Comparison of ENCODE assay signal across 12 cellular contexts in the genomic region with DNA sequence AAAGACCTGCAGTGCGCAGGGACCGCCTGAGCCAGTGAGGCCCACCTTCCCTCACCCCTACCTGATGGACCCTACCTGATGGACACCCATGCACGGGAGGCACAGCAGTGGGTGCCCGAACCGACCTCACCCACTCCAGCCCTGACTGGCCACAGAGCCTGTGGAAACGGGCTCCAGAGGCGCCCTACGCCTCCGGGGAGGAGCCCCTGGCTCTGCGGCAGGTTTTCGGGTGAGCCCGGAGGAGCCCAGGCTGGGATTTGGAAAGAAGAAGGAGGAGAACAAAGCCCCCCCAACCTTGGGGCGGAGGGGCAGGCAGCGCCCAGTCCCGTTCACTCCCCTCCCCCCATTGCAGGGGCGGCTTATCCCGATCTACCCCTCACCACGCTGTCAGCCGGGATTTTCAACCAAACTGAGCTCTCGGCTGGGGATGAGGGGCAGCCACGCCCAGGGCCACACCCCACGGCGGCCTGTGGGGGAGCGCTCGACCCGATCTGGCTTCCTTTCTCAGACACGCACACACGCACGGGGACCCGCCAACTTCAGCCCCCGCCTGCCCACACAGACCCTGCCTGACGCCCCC. TPM values are rescaled to one million over a fixed set of nuclear protein-coding genes. Genes with fewer than 3 reads are reported as not detected.
DNase-seq lines count a peak whose midpoint lies in the region; ATAC-seq and TF ChIP-seq lines count a peak whose summit lies in the region.
"Had no signal": no experiment of that assay in that cellular context is flagged by ENCODE, and none has a peak within 500 bp of the region (broad histone marks: within the 10 kb centered on the region; RNA-seq: fewer than 3 reads in every experiment).

No MANE protein-coding gene starts in this region.

- no peak for ATAC-seq in lower lobe of right lung

- H3K27me3 ChIP-seq in HUES64 (ENCODE audit: insufficient read depth, low read length), result peaks cover 35% of the 10 kb centered on the region
- H3K27me3 ChIP-seq in lower lobe of right lung (ENCODE audit: low read depth), result peaks cover 35% of the 10 kb centered on the region

- H3K36me3 Mint-ChIP-seq in nephron progenitor cell (ENCODE audit: low read depth), result no peaks in the 10 kb centered on the region

- no peaks in the 10 kb centered on the region for H3K36me3 ChIP-seq in HUES64 (ENCODE audit: insufficient read depth, low read length)
- H3K36me3 ChIP-seq in lower lobe of right lung, result no peaks in the 10 kb centered on the region
- H3K36me3 ChIP-seq: MG63 had no signal

- TF ChIP-seq CTCF in coronary artery (IDR thresholded peaks at IDR 0.05) (no peak), nephron progenitor cell (IDR thresholded peaks at IDR 0.05) (no peak), lower lobe of right lung (IDR thresholded peaks at IDR 0.05) (no peak)

- no peak overlapping the region for H3K27ac Mint-ChIP-seq in nephron progenitor cell

- H3K27ac ChIP-seq in HUES64 (ENCODE audit: low read depth, low read length) (no peak overlapping the region), coronary artery (peak overlapping the region in 1 of 2 donors; percentile 6), lower lobe of right lung (no peak overlapping the region)

- H3K4me1 ChIP-seq in HUES64 (ENCODE audit: insufficient read depth, low read length), result peaks cover 32% of the 10 kb centered on the region
- H3K4me1 ChIP-seq in lower lobe of right lung, result peaks cover 4% of the 10 kb centered on the region

- H3K4me1 Mint-ChIP-seq in nephron progenitor cell, result peaks cover 41% of the 10 kb centered on the region

- no peaks in the 10 kb centered on the region for H3K9me3 ChIP-seq in HUES64 (ENCODE audit: insufficient read depth, low read depth, low read length)
- no peaks in the 10 kb centered on the region for H3K9me3 ChIP-seq in lower lobe of right lung
- H3K9me3 ChIP-seq: MG63 had no signal

- H3K4me3 Mint-ChIP-seq in nephron progenitor cell, result peak overlapping the region; percentile 73

- WGBS in HUES64, result 5% methylated on average over 26 of the region's 32 CpGs

- peaks cover 20% of the 10 kb centered on the region for H3K27me3 Mint-ChIP-seq in nephron progenitor cell (ENCODE audit: low read depth, poor library complexity)

- intact Hi-C loops in lower lobe of right lung (cut with DNase I), result no loop called here

- H3K4me3 ChIP-seq in HUES64 (ENCODE audit: low read length), result peak overlapping the region; percentile 49
- peak overlapping the region; percentile 60 for H3K4me3 ChIP-seq in coronary artery
- H3K4me3 ChIP-seq in lower lobe of right lung, result no peak overlapping the region
- H3K4me3 ChIP-seq: MG63 had no signal

- DNase-seq in D341Med (ENCODE audit: low spot score), result peak; percentile 60
- DNase-seq in coronary artery (ENCODE audit: low spot score), result no peak
- no peak for DNase-seq in nephron progenitor cell
- no peak for DNase-seq in lower lobe of right lung
- DNase-seq in midbrain (lab: John Stamatoyannopoulos, UW), result no peak
- no peak for DNase-seq in HUDEP-2 (lab: John Stamatoyannopoulos, UW; ENCODE audit: unreplicated experiment in 76 of 76)
- DNase-seq in COLO829 (ENCODE audit: low spot score), result no peak
- DNase-seq: dermis blood vessel endothelial cell, left cardiac atrium, MG63 had no signal

- peaks cover 53% of the 10 kb centered on the region for H3K9me3 Mint-ChIP-seq in nephron progenitor cell

- no peak overlapping the region for H3K9ac ChIP-seq in HUES64 (ENCODE audit: low read depth, low read length)

RNA-seq across cellular contexts. Expression of a gene that starts 0.7 kb away (rescaled TPM):
- 11.7 TPM for polyA plus RNA-seq in HUES64 (2013, experiment 1 of 2)
- 12.6 TPM for polyA plus RNA-seq in HUES64 (2013, experiment 2 of 2)
- total RNA-seq in lower lobe of right lung, result 1.6 TPM

RNA-seq across cellular contexts. Expression of a gene that starts 19.2 kb away (rescaled TPM):
- not detected for polyA plus RNA-seq in HUES64 (2013, experiment 1 of 2)
- not detected for polyA plus RNA-seq in HUES64 (2013, experiment 2 of 2)
- total RNA-seq in lower lobe of right lung, result 1.9 TPM
- total RNA-seq: temporal lobe had no signal

RNA-seq across cellular contexts. Expression of a gene that starts 40.8 kb away (rescaled TPM):
- 15.3 TPM for polyA plus RNA-seq in HUES64 (2013, experiment 1 of 2)
- 18.2 TPM for polyA plus RNA-seq in HUES64 (2013, experiment 2 of 2)
- total RNA-seq in lower lobe of right lung, result 70.7 TPM

RNA-seq across cellular contexts. Expression of a gene that starts 49.5 kb away (rescaled TPM):
- polyA plus RNA-seq in HUES64 (2013, experiment 1 of 2), result 88.5 TPM
- polyA plus RNA-seq in HUES64 (2013, experiment 2 of 2), result 80.7 TPM
- total RNA-seq in lower lobe of right lung, result 69.2 TPM

RNA-seq across cellular contexts. Expression of a gene that starts 55.0 kb away (rescaled TPM):
- 82.2 TPM for polyA plus RNA-seq in HUES64 (2013, experiment 1 of 2)
- polyA plus RNA-seq in HUES64 (2013, experiment 2 of 2), result 78.3 TPM
- 8.5 TPM for total RNA-seq in lower lobe of right lung
